ENCODE assay signal across 8 cellular contexts in genomic region chr22:37681556-37682049, GRCh38. TPM values are rescaled to one million over a fixed set of nuclear protein-coding genes. Genes with fewer than 3 reads are reported as not detected.
DNase-seq lines count a peak whose midpoint lies in the region; ATAC-seq and TF ChIP-seq lines count a peak whose summit lies in the region.

No MANE protein-coding gene starts in this region.

- H4K20me1 ChIP-seq in PC-9 (ENCODE audit: insufficient read depth) (no peaks in the 10 kb centered on the region), osteoblast (ENCODE audit: insufficient read depth, low read length) (peaks cover 34% of the 10 kb centered on the region)

- no peaks in the 10 kb centered on the region for H3K36me3 ChIP-seq in CD4-positive, alpha-beta memory T cell (ENCODE audit: insufficient read depth, low read length)
- H3K36me3 ChIP-seq in PC-9 (ENCODE audit: low read depth) = no peaks in the 10 kb centered on the region
- H3K36me3 ChIP-seq in osteoblast (ENCODE audit: insufficient read depth, low read length) = peaks cover 26% of the 10 kb centered on the region
- H3K36me3 ChIP-seq in upper lobe of left lung = peaks cover 0 to 24% (median 13%) of the 10 kb centered on the region in 4 donors

- no peaks in the 10 kb centered on the region for H3K27me3 Mint-ChIP-seq in CD4-positive, alpha-beta memory T cell

- CTCF ChIA-PET in CD4-positive, alpha-beta memory T cell (lab: Charles Lee; ENCODE audit: partially characterized antibody) = interaction anchor here (0.6 to 22.7 kb wide), 12 partner anchors 10 to 143 kb away, joined by 3 to 558 read pairs (median 18); partner anchors contain the start of genes GGA1, PDXP and SH3BP1
- CTCF ChIA-PET in PC-9 (lab: Charles Lee) = interaction anchor here (0.6 to 1.6 kb wide), 8 partner anchors 38 to 183 kb away, joined by 3 to 32 read pairs (median 5); partner anchors contain the start of gene GCAT

- peak overlapping the region; percentile 30 to 83 (median 78) for H3K27ac Mint-ChIP-seq in CD4-positive, alpha-beta memory T cell

- H3K9me2 ChIP-seq in PC-9 (ENCODE audit: insufficient read depth) = no peaks in the 10 kb centered on the region

- TF ChIP-seq POLR2A in upper lobe of left lung (IDR thresholded peaks at IDR 0.05) = no peak

- no peaks in the 10 kb centered on the region for H3K9me3 Mint-ChIP-seq in CD4-positive, alpha-beta memory T cell

- TF ChIP-seq CTCF in PC-9 (conservative IDR thresholded peaks at IDR 0.05) (peak; percentile 94), osteoblast (IDR thresholded peaks at IDR 0.05; ENCODE audit: extremely low read depth, low read depth, low read length) (peak; percentile 92), upper lobe of left lung (IDR thresholded peaks at IDR 0.05) (peak; percentile 82 to 93 (median 90))

- POLR2A ChIA-PET in CD4-positive, alpha-beta memory T cell (lab: Charles Lee; ENCODE audit: partially characterized antibody) = interaction anchor here (0.5 to 8.4 kb wide), 15 partner anchors 7 to 89 kb away, joined by 3 to 90 read pairs (median 4); partner anchors contain the start of genes GGA1, LGALS1, PDXP and SH3BP1
- POLR2A ChIA-PET in PC-9 (lab: Charles Lee; ENCODE audit: unreplicated experiment) = interaction anchor here (0.5 to 0.7 kb wide), 4 partner anchors 20 to 265 kb away, joined by 3 to 11 read pairs (median 4); no protein-coding TSS in a partner anchor

- peak overlapping the region in 2 of 8 donors; percentile 18 to 67 for H3K4me3 Mint-ChIP-seq in CD4-positive, alpha-beta memory T cell

- no peak overlapping the region for H3K4me3 ChIP-seq in CD4-positive, alpha-beta memory T cell (ENCODE audit: low read length in 2 of 2)
- H3K4me3 ChIP-seq in PC-9 (no peak overlapping the region), osteoblast (ENCODE audit: insufficient read depth, low read length) (no peak overlapping the region), upper lobe of left lung (no peak overlapping the region)

- H3K36me3 Mint-ChIP-seq in CD4-positive, alpha-beta memory T cell = peaks cover 0 to 13% of the 10 kb centered on the region in 2 donors

- H3K4me2 ChIP-seq in PC-9 = 0 out of 2 replicates have a peak overlapping the region, but pooled peaks have one; percentile 2
- no peak overlapping the region for H3K4me2 ChIP-seq in osteoblast (ENCODE audit: insufficient read depth, low read length)

- no peak overlapping the region for H3K27ac ChIP-seq in CD4-positive, alpha-beta memory T cell (ENCODE audit: low read depth, low read length)
- H3K27ac ChIP-seq in PC-9 (no peak overlapping the region), osteoblast (ENCODE audit: low read depth, low read length) (peak overlapping the region; percentile 17), upper lobe of left lung (no peak overlapping the region)

- peak; percentile 66 to 77 for ATAC-seq in upper lobe of left lung (ENCODE audit: low FRiP score in 2 of 2)

- H3K79me2 ChIP-seq in PC-9 (ENCODE audit: low read depth) (peaks cover 3% of the 10 kb centered on the region), osteoblast (ENCODE audit: insufficient read depth, low read length) (peaks cover 20% of the 10 kb centered on the region)

- no peaks in the 10 kb centered on the region for H3K9me3 ChIP-seq in CD4-positive, alpha-beta memory T cell (ENCODE audit: control insufficient read depth in 1 of 2, low read length in 2 of 2)
- H3K9me3 ChIP-seq in PC-9 (ENCODE audit: insufficient read depth, low read depth) (no peaks in the 10 kb centered on the region), osteoblast (ENCODE audit: low read depth, low read length) (no peaks in the 10 kb centered on the region), upper lobe of left lung (no peaks in the 10 kb centered on the region)

- peak; percentile 68 to 72 (median 70) for DNase-seq in CD4-positive, alpha-beta memory T cell
- peak; percentile 72 for DNase-seq in HT1080 (ENCODE audit: low read depth)
- peak; percentile 78 to 82 for DNase-seq in PC-9
- peak; percentile 80 to 86 for DNase-seq in activated T-cell treated with anti-CD3 and anti-CD28 coated beads, Interleukin-2, amount 50 U/mL, for 48 hours
- peak; percentile 79 for DNase-seq in fibroblast of peridontal ligament (ENCODE audit: extremely low read depth)
- peak; percentile 95 for DNase-seq in osteoblast (ENCODE audit: insufficient read length, low spot score, missing footprints)
- DNase-seq in upper lobe of left lung = peak in 1 of 2 donors; percentile 84
- DNase-seq in NCI-H2107 treated with DMSO at 0.1 percent for 48 hours (lab: John Stamatoyannopoulos, UW; ENCODE audit: unreplicated experiment) = no peak

- H2AFZ ChIP-seq in PC-9 = no peak overlapping the region
- no peak overlapping the region for H2AFZ ChIP-seq in osteoblast (ENCODE audit: low read length)

- no TSS peak for BruUV-seq in PC-9 (replicated peaks; lab: Mats Ljungman, UMichigan)

- 27 to 28% methylated on average over 4 to 6 of the region's 6 CpGs for WGBS in upper lobe of left lung, 2 donors

- H3K4me1 Mint-ChIP-seq in CD4-positive, alpha-beta memory T cell = peaks cover 17 to 43% (median 25%) of the 10 kb centered on the region in 4 donors

- intact Hi-C loops in CD4-positive, alpha-beta memory T cell (cut with micrococcal nuclease) = loop anchor here (1.0 to 10.0 kb wide), 6 partner anchors 23 to 74 kb away; partner anchors contain the start of genes PDXP and SH3BP1
- intact Hi-C loops in PC-9 (cut with micrococcal nuclease; ENCODE audit: unreplicated experiment) = loop anchor here (1.0 to 2.0 kb wide), 3 partner anchors 15 to 38 kb away; partner anchors contain the start of genes PDXP and TRIOBP

- H3K27me3 ChIP-seq in CD4-positive, alpha-beta memory T cell (ENCODE audit: insufficient read depth, low read length) = no peaks in the 10 kb centered on the region
- H3K27me3 ChIP-seq in PC-9 (ENCODE audit: insufficient read depth, low read depth) = no peaks in the 10 kb centered on the region
- H3K27me3 ChIP-seq in osteoblast (ENCODE audit: insufficient read depth, low read length) = no peaks in the 10 kb centered on the region
- no peaks in the 10 kb centered on the region for H3K27me3 ChIP-seq in upper lobe of left lung

- TF ChIP-seq EP300 in upper lobe of left lung (IDR thresholded peaks at IDR 0.05) = no peak

- peaks cover 22% of the 10 kb centered on the region for H3K4me1 ChIP-seq in CD4-positive, alpha-beta memory T cell (ENCODE audit: insufficient read depth, low read length)
- H3K4me1 ChIP-seq in PC-9 (replicated peaks; ENCODE audit: insufficient read depth) (peaks cover 40% of the 10 kb centered on the region), osteoblast (ENCODE audit: insufficient read depth, low read length) (peaks cover 16% of the 10 kb centered on the region), upper lobe of left lung (peaks cover 18 to 39% (median 29%) of the 10 kb centered on the region in 4 donors)

- H3F3A ChIP-seq in PC-9 (ENCODE audit: insufficient read depth, low read depth) = peaks cover 38% of the 10 kb centered on the region

RNA-seq across cellular contexts. Expression of gene NOL12, which starts 4.5 kb away (rescaled TPM):
- total RNA-seq in CD4-positive, alpha-beta memory T cell = 10 to 100 TPM; 50.3 to 52.0 TPM
- polyA plus RNA-seq in CD4-positive, alpha-beta memory T cell = 10 to 100 TPM; 38.8 to 51.6 TPM
- 35.4 and 42.3 TPM in 2 replicates for total RNA-seq in HT1080 (2014; rRNA removed; shearing (Covaris generic))
- 20.9 and 37.2 TPM in 2 replicates for polyA plus RNA-seq in HT1080 (2015; cell fraction: cytosol; rRNA removed)
- polyA plus RNA-seq in HT1080 (2015; cell fraction: nucleus; rRNA removed) = 23.8 and 37.9 TPM in 2 replicates
- total RNA-seq in PC-9 (2021) = 42.1 and 44.3 TPM in 2 replicates
- total RNA-seq in osteoblast = 8.8 and 9.0 TPM in 2 replicates
- 10 to 100 TPM; 23.5 to 89.1 (median 26.7) TPM for total RNA-seq in upper lobe of left lung

RNA-seq across cellular contexts. Expression of gene LGALS1, which starts 6.2 kb away (rescaled TPM):
- total RNA-seq in CD4-positive, alpha-beta memory T cell = 10 to 100 TPM; 64.8 to 68.7 TPM
- polyA plus RNA-seq in CD4-positive, alpha-beta memory T cell = 100 to 1,000 TPM; 315 to 358 TPM
- 3,838 and 5,466 TPM in 2 replicates for total RNA-seq in HT1080 (2014; rRNA removed; shearing (Covaris generic))
- 3,157 and 4,498 TPM in 2 replicates for polyA plus RNA-seq in HT1080 (2015; cell fraction: cytosol; rRNA removed)
- 1,529 and 1,831 TPM in 2 replicates for polyA plus RNA-seq in HT1080 (2015; cell fraction: nucleus; rRNA removed)
- 734 and 791 TPM in 2 replicates for total RNA-seq in PC-9 (2021)
- total RNA-seq in osteoblast = 3,004 and 3,217 TPM in 2 replicates
- total RNA-seq in upper lobe of left lung = 100 to 1,000 TPM; 125 to 750 (median 400) TPM

RNA-seq across cellular contexts. Expression of gene TRIOBP, which starts 15.2 kb away (rescaled TPM):
- total RNA-seq in CD4-positive, alpha-beta memory T cell = 10 to 100 TPM; 25.8 to 26.1 TPM
- polyA plus RNA-seq in CD4-positive, alpha-beta memory T cell = 10 to 100 TPM in 1 of 2 donors, 1 to 10 TPM in 1; 9.2 to 13.0 TPM
- 32.3 and 33.3 TPM in 2 replicates for total RNA-seq in HT1080 (2014; rRNA removed; shearing (Covaris generic))
- 58.9 and 59.1 TPM in 2 replicates for polyA plus RNA-seq in HT1080 (2015; cell fraction: cytosol; rRNA removed)
- 52.0 and 59.3 TPM in 2 replicates for polyA plus RNA-seq in HT1080 (2015; cell fraction: nucleus; rRNA removed)
- 170 and 172 TPM in 2 replicates for total RNA-seq in PC-9 (2021)
- total RNA-seq in osteoblast = 144 and 162 TPM in 2 replicates
- total RNA-seq in upper lobe of left lung = 100 to 1,000 TPM in 4 of 6 donors, 10 to 100 TPM in 2; 76.5 to 151 (median 113) TPM

RNA-seq across cellular contexts. Expression of gene PDXP, which starts 23.1 kb away (rescaled TPM):
- total RNA-seq in CD4-positive, alpha-beta memory T cell = 1 to 10 TPM; 7.3 to 9.8 TPM
- 1 to 10 TPM in 1 of 2 donors, under 1 TPM in 1; 0.38 to 7.1 TPM for polyA plus RNA-seq in CD4-positive, alpha-beta memory T cell
- total RNA-seq in HT1080 (2014; rRNA removed; shearing (Covaris generic)) = 44.5 and 52.0 TPM in 2 replicates
- polyA plus RNA-seq in HT1080 (2015; cell fraction: cytosol; rRNA removed) = 22.4 and 29.3 TPM in 2 replicates
- 9.8 and 11.9 TPM in 2 replicates for polyA plus RNA-seq in HT1080 (2015; cell fraction: nucleus; rRNA removed)
- total RNA-seq in PC-9 (2021) (10.9 and 13.5 TPM in 2 replicates), osteoblast (5.0 and 5.8 TPM in 2 replicates), upper lobe of left lung (10 to 100 TPM in 1 of 6 donors, 1 to 10 TPM in 5; 2.1 to 11.1 (median 8.7) TPM)

RNA-seq across cellular contexts. Expression of gene SH3BP1, which starts 42.1 kb away (rescaled TPM):
- 10 to 100 TPM; 84.0 to 89.2 TPM for total RNA-seq in CD4-positive, alpha-beta memory T cell
- 10 to 100 TPM; 17.6 to 30.3 TPM for polyA plus RNA-seq in CD4-positive, alpha-beta memory T cell
- 7.8 and 14.2 TPM in 2 replicates for total RNA-seq in HT1080 (2014; rRNA removed; shearing (Covaris generic))
- 9.6 and 10.1 TPM in 2 replicates for polyA plus RNA-seq in HT1080 (2015; cell fraction: cytosol; rRNA removed)
- 17.0 and 23.1 TPM in 2 replicates for polyA plus RNA-seq in HT1080 (2015; cell fraction: nucleus; rRNA removed)
- total RNA-seq in PC-9 (2021) (52.1 and 60.5 TPM in 2 replicates), osteoblast (4.1 and 4.7 TPM in 2 replicates), upper lobe of left lung (10 to 100 TPM; 11.4 to 58.7 (median 31.1) TPM)
